22 cellular contexts compared by ENCODE assay signal in genomic region chr10:44339218-44339617, GRCh38. TPM values are rescaled to one million over a fixed set of nuclear protein-coding genes. Genes with fewer than 3 reads are reported as not detected.
DNase-seq lines count a peak whose midpoint lies in the region; ATAC-seq and TF ChIP-seq lines count a peak whose summit lies in the region.
"Had no signal": no experiment of that assay in that cellular context is flagged by ENCODE, and none has a peak within 500 bp of the region (broad histone marks: within the 10 kb centered on the region; RNA-seq: fewer than 3 reads in every experiment).

No MANE protein-coding gene starts in this region.

- H3K4me3 ChIP-seq in breast epithelium (no peak overlapping the region), heart right ventricle (no peak overlapping the region)
- H3K4me3 ChIP-seq: colonic mucosa, prostate gland had no signal

- DNase-seq in T47D (ENCODE audit: low read depth in 1 of 2, low spot score in 1 of 2) (peak; percentile 18 to 90), breast epithelium (ENCODE audit: low spot score in 2 of 2) (no peak), WTC11 (ENCODE audit: low spot score) (no peak), islet precursor cell (peak; percentile 36), NCI-H2081 treated with DMSO at 0.1 percent for 48 hours (lab: John Stamatoyannopoulos, UW) (no peak), heart right ventricle (no peak)
- DNase-seq in activated CD4-positive, alpha-beta T cell treated with anti-CD3 and anti-CD28 coated beads, Interleukin-2, amount 50 U/mL, for 48 hours: no peak
- DNase-seq in stimulated activated CD4-positive, alpha-beta T cell treated with anti-CD3 and anti-CD28 coated beads, Interleukin-1b, Interleukin-23, amount 100 ng/mL, for 48 hours: no peak
- DNase-seq: ACHN; activated CD4-positive, alpha-beta T cell treated with anti-CD3 and anti-CD28 coated beads for 48 hours; activated naive CD4-positive, alpha-beta T cell treated with anti-CD3 and anti-CD28 coated beads for 36 hours; colonic mucosa; mesenchymal stem cell; NCI-H1105; NCI-H2107; NCI-H774; SK-N-SH; stimulated activated naive CD4-positive, alpha-beta T cell treated with Interleukin-2 at 50 U/mL for 16 hours had no signal

- in situ Hi-C loops in T47D (cut with HindIII; ENCODE audit: low pct_unique_long_range_greater_than_20kb, low sequenced_read_pairs): no loop called here

- TF ChIP-seq POLR2A in breast epithelium (IDR thresholded peaks at IDR 0.05): no peak

- no peaks in the 10 kb centered on the region for H3K27me3 ChIP-seq in breast epithelium
- H3K27me3 ChIP-seq in heart right ventricle: no peaks in the 10 kb centered on the region
- H3K27me3 ChIP-seq: colonic mucosa had no signal

- no peaks in the 10 kb centered on the region for H3K9me3 ChIP-seq in breast epithelium
- H3K9me3 ChIP-seq in heart right ventricle: no peaks in the 10 kb centered on the region
- H3K9me3 ChIP-seq: colonic mucosa, prostate gland, SK-N-SH had no signal

- 87 to 96% methylated on average over 3 of the region's 3 CpGs for WGBS in heart right ventricle, 2 donors

- peaks cover 42% of the 10 kb centered on the region for H3K4me1 Mint-ChIP-seq in WTC11

- POLR2A ChIA-PET in WTC11 (lab: Charles Lee): no interaction called here

- H3K4me3 Mint-ChIP-seq in WTC11: no peak overlapping the region
- H3K4me3 Mint-ChIP-seq: activated naive CD4-positive, alpha-beta T cell treated with anti-CD3 and anti-CD28 coated beads for 36 hours; CD8-positive, alpha-beta T cell; nephron had no signal

- no peaks in the 10 kb centered on the region for H3K27me3 Mint-ChIP-seq in WTC11 (ENCODE audit: low read depth)

- no peak overlapping the region for H3K27ac ChIP-seq in breast epithelium
- H3K27ac ChIP-seq in heart right ventricle: no peak overlapping the region
- H3K27ac ChIP-seq: colonic mucosa, prostate gland had no signal

- H3K9me3 Mint-ChIP-seq in WTC11: no peaks in the 10 kb centered on the region
- H3K9me3 Mint-ChIP-seq: activated naive CD4-positive, alpha-beta T cell treated with anti-CD3 and anti-CD28 coated beads for 36 hours; CD8-positive, alpha-beta T cell; nephron had no signal

- ATAC-seq in WTC11 (peak; percentile 60), heart right ventricle (no peak)
- ATAC-seq: CD8-positive, alpha-beta T cell; Panc1 had no signal

- H3K36me3 ChIP-seq in breast epithelium (no peaks in the 10 kb centered on the region), heart right ventricle (peaks cover 0 to 2% (median 0%) of the 10 kb centered on the region in 9 donors)
- H3K36me3 ChIP-seq: colonic mucosa, prostate gland had no signal

- H3K4me1 ChIP-seq in breast epithelium: no peaks in the 10 kb centered on the region
- H3K4me1 ChIP-seq in heart right ventricle: peaks cover 0 to 15% (median 8%) of the 10 kb centered on the region in 9 donors
- H3K4me1 ChIP-seq: colonic mucosa, prostate gland had no signal

- CTCF ChIA-PET in WTC11 (lab: Charles Lee): interaction anchor here (0.8 to 2.4 kb wide), 3 partner anchors 43 to 519 kb away, joined by 3 to 9 read pairs (median 4); no protein-coding TSS in a partner anchor

- TF ChIP-seq CTCF in breast epithelium (IDR thresholded peaks at IDR 0.05) (no peak), WTC11 (IDR thresholded peaks at IDR 0.05) (no peak), heart right ventricle (IDR thresholded peaks at IDR 0.05) (no peak)

- intact Hi-C loops in breast epithelium (cut with DNase I; ENCODE audit: low total_unique reads) (no loop called here), heart right ventricle (cut with DNase I) (no loop called here)

- H3K36me3 Mint-ChIP-seq in WTC11: no peaks in the 10 kb centered on the region; the same call in 1 of the 2 replicates
- H3K36me3 Mint-ChIP-seq: CD8-positive, alpha-beta T cell had no signal

- H3K27ac Mint-ChIP-seq in WTC11: no peak overlapping the region
- H3K27ac Mint-ChIP-seq: activated naive CD4-positive, alpha-beta T cell treated with anti-CD3 and anti-CD28 coated beads for 36 hours; CD8-positive, alpha-beta T cell; nephron had no signal

TF ChIP-seq in WTC11, 78 proteins besides CTCF, POLR2A, EP300 and RAD21 (continues in another document):
- TF ChIP-seq NR3C1 (CRISPR knock-in tag; conservative IDR thresholded peaks at IDR 0.05; ENCODE audit: low read depth) (no peak), ZNF121 (CRISPR knock-in tag; IDR thresholded peaks at IDR 0.05) (no peak), ELF4 (CRISPR knock-in tag; IDR thresholded peaks at IDR 0.05; ENCODE audit: low read depth) (no peak), PRRX2 (CRISPR knock-in tag; IDR thresholded peaks at IDR 0.05) (no peak), NR1H2 (CRISPR knock-in tag; IDR thresholded peaks at IDR 0.05) (no peak), NFE2L1 (CRISPR knock-in tag; IDR thresholded peaks at IDR 0.05) (no peak), CREB1 (CRISPR knock-in tag; IDR thresholded peaks at IDR 0.05) (no peak), ZNF138 (CRISPR knock-in tag; conservative IDR thresholded peaks at IDR 0.05) (no peak), TEAD4 (CRISPR knock-in tag; IDR thresholded peaks at IDR 0.05) (no peak), JAZF1 (CRISPR knock-in tag; IDR thresholded peaks at IDR 0.05) (no peak), ZNF416 (CRISPR knock-in tag; IDR thresholded peaks at IDR 0.05) (no peak), ERG (CRISPR knock-in tag; IDR thresholded peaks at IDR 0.05) (no peak), FOXP4 (CRISPR knock-in tag; IDR thresholded peaks at IDR 0.05) (no peak)
- TF ChIP-seq, protein P1, sequence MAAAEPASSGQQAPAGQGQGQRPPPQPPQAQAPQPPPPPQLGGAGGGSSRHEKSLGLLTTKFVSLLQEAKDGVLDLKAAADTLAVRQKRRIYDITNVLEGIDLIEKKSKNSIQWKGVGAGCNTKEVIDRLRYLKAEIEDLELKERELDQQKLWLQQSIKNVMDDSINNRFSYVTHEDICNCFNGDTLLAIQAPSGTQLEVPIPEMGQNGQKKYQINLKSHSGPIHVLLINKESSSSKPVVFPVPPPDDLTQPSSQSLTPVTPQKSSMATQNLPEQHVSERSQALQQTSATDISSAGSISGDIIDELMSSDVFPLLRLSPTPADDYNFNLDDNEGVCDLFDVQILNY (CRISPR knock-in tag; IDR thresholded peaks at IDR 0.05): no peak
- TF ChIP-seq, protein P2, sequence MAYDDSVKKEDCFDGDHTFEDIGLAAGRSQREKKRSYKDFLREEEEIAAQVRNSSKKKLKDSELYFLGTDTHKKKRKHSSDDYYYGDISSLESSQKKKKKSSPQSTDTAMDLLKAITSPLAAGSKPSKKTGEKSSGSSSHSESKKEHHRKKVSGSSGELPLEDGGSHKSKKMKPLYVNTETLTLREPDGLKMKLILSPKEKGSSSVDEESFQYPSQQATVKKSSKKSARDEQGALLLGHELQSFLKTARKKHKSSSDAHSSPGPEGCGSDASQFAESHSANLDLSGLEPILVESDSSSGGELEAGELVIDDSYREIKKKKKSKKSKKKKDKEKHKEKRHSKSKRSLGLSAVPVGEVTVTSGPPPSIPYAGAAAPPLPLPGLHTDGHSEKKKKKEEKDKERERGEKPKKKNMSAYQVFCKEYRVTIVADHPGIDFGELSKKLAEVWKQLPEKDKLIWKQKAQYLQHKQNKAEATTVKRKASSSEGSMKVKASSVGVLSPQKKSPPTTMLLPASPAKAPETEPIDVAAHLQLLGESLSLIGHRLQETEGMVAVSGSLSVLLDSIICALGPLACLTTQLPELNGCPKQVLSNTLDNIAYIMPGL (CRISPR knock-in tag; IDR thresholded peaks at IDR 0.05): no peak

RNA-seq across cellular contexts. Expression of gene CXCL12, which starts 45.7 kb away (rescaled TPM):
- total RNA-seq in breast epithelium (100 to 1,000 TPM in 2 of 3 donors, 10 to 100 TPM in 1; 66.4 to 164 (median 103) TPM), WTC11 (2021) (52.4 to 64.3 TPM (median 59.6 TPM) in 3 replicates), heart right ventricle (100 to 1,000 TPM in 7 of 10 donors, 10 to 100 TPM in 3; 54.2 to 275 (median 145) TPM)
- polyA plus RNA-seq in heart right ventricle: 10 to 100 TPM; 53.7 to 89.4 TPM
- total RNA-seq: activated naive CD4-positive, alpha-beta T cell treated with anti-CD3 and anti-CD28 coated beads for 36 hours; CD8-positive, alpha-beta T cell had no signal

Comparison
In these comparisons a context has a peak if more than half of its experiments do, and no peak if none do; other contexts are left out.
1. DNase-seq: peak in T47D (2 of 2) and islet precursor cell (single experiment); none in breast epithelium (0 of 2), WTC11 (single experiment), activated CD4-positive, alpha-beta T cell treated with anti-CD3 and anti-CD28 coated beads, Interleukin-2, amount 50 U/mL, for 48 hours (0 of 2), NCI-H2081 treated with DMSO at 0.1 percent for 48 hours (single experiment), heart right ventricle (0 of 2) and stimulated activated CD4-positive, alpha-beta T cell treated with anti-CD3 and anti-CD28 coated beads, Interleukin-1b, Interleukin-23, amount 100 ng/mL, for 48 hours (single experiment).